27 cellular contexts compared by ENCODE assay signal in the genomic region with DNA sequence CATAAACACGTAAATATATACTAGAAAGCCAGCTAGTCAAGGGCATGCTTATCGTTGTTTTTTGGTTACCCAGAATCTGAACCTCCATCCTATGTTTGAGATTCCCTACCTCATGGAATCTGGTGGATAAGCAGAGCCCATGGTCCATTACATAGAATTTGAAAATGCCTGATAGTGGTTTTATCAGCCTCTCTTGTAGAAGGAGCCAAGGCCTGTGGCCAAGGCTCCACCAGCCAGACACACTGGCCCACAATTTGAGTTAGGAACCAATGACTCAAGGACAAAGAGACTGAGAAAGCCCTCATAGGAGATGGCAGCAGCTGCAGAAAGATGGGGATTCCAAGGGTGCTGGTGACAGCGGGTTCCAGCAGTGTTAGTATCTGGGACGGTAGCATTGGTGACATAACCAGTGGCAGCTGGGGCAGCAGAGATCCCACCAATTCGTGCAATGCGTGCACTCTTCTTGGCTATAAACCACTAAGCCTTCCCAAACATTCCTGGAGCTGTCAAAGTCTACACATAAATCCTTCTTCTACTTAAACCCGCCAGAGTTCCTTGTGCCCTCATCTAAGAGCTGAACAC.
"Had no signal": no experiment of that assay in that cellular context is flagged by ENCODE, and none has a peak within 500 bp of the region (broad histone marks: within the 10 kb centered on the region; RNA-seq: fewer than 3 reads in every experiment).

No MANE protein-coding gene starts in this region.

- H3K4me3 ChIP-seq: adrenal gland, ascending aorta, dorsolateral prefrontal cortex, esophagus muscularis mucosa, lower lobe of right lung, neural progenitor cell, sigmoid colon, spleen, thyroid gland, upper lobe of right lung had no signal

- H3K4me3 Mint-ChIP-seq: activated CD4-positive, alpha-beta T cell treated with anti-CD3 and anti-CD28 coated beads, Interleukin-2, amount 10 ng/mL, durations not matched to agents 7 days and 5 days; activated CD8-positive, alpha-beta memory T cell treated with anti-CD3 and anti-CD28 coated beads, Interleukin-2, amount 10 ng/mL, durations not matched to agents 7 days and 5 days; activated CD8-positive, alpha-beta T cell treated with anti-CD3 and anti-CD28 coated beads for 36 hours; central memory CD8-positive, alpha-beta T cell; effector memory CD8-positive, alpha-beta T cell; naive thymus-derived CD8-positive, alpha-beta T cell; neural progenitor cell; stimulated activated naive CD8-positive, alpha-beta T cell treated with anti-CD3 and anti-CD28 coated beads, Interleukin-15, Interleukin-2, amounts not matched to agents 100 ng/mL and 50 ng/mL, for 24 hours; T-cell; T-helper 2 cell treated with Interferon-gamma antibody and Interleukin-4, amounts not matched to agents 5 μg/mL and 100 μg/mL, for 36 hours had no signal

- ATAC-seq: activated CD4-positive, CD25-positive, alpha-beta regulatory T cell treated with anti-CD3 and anti-CD28 coated beads, Interleukin-2, amount 50 U/mL, for 24 hours; activated CD8-positive, alpha-beta memory T cell treated with anti-CD3 and anti-CD28 coated beads, Interleukin-2, amount 10 ng/mL, durations not matched to agents 7 days and 5 days; activated CD8-positive, alpha-beta T cell treated with anti-CD3 and anti-CD28 coated beads for 36 hours; effector memory CD8-positive, alpha-beta T cell; lower lobe of right lung; naive thymus-derived CD8-positive, alpha-beta T cell; T-cell; upper lobe of right lung had no signal

- DNase-seq: activated CD4-positive, alpha-beta T cell treated with anti-CD3 and anti-CD28 coated beads, Interleukin-2, amount 10 ng/mL, durations not matched to agents 7 days and 5 days; activated CD8-positive, alpha-beta memory T cell treated with anti-CD3 and anti-CD28 coated beads, Interleukin-2, amount 10 ng/mL, durations not matched to agents 7 days and 5 days; activated effector memory CD4-positive, alpha-beta T cell treated with Interleukin-2 at 50 U/mL for 16 hours; activated naive CD4-positive, alpha-beta T cell treated with anti-CD3 and anti-CD28 coated beads, Interleukin-2, amount 50 U/mL, for 16 hours; activated T-cell treated with anti-CD3 and anti-CD28 coated beads for 4 hours; dorsolateral prefrontal cortex; effector memory CD8-positive, alpha-beta T cell; lower lobe of right lung; naive thymus-derived CD8-positive, alpha-beta T cell; posterior cingulate gyrus; sigmoid colon; spleen; stimulated activated CD4-positive, alpha-beta T cell treated with anti-CD3 and anti-CD28 coated beads, Interleukin-4, amount 100 ng/mL, for 1 hour; substantia nigra; T-cell; thyroid gland; upper lobe of right lung had no signal

- H3K27me3 ChIP-seq: adrenal gland, ascending aorta, dorsolateral prefrontal cortex, esophagus muscularis mucosa, neural progenitor cell, sigmoid colon, spleen, thyroid gland, upper lobe of right lung had no signal

- H3K27ac ChIP-seq: adrenal gland, ascending aorta, lower lobe of right lung, neural progenitor cell, spleen, thyroid gland, upper lobe of right lung, VCaP had no signal

- H3K9ac ChIP-seq: neural progenitor cell had no signal

- H3K36me3 ChIP-seq: adrenal gland, ascending aorta, esophagus muscularis mucosa, lower lobe of right lung, neural progenitor cell, sigmoid colon, spleen, thyroid gland, upper lobe of right lung had no signal

- H3K27me3 Mint-ChIP-seq: activated CD4-positive, alpha-beta T cell treated with anti-CD3 and anti-CD28 coated beads, Interleukin-2, amount 10 ng/mL, durations not matched to agents 7 days and 5 days; activated CD8-positive, alpha-beta memory T cell treated with anti-CD3 and anti-CD28 coated beads, Interleukin-2, amount 10 ng/mL, durations not matched to agents 7 days and 5 days; activated CD8-positive, alpha-beta T cell treated with anti-CD3 and anti-CD28 coated beads for 36 hours; central memory CD8-positive, alpha-beta T cell; stimulated activated naive CD8-positive, alpha-beta T cell treated with anti-CD3 and anti-CD28 coated beads, Interleukin-15, Interleukin-2, amounts not matched to agents 100 ng/mL and 50 ng/mL, for 24 hours had no signal

- H3K27ac Mint-ChIP-seq: activated CD4-positive, alpha-beta T cell treated with anti-CD3 and anti-CD28 coated beads, Interleukin-2, amount 10 ng/mL, durations not matched to agents 7 days and 5 days; activated CD8-positive, alpha-beta memory T cell treated with anti-CD3 and anti-CD28 coated beads, Interleukin-2, amount 10 ng/mL, durations not matched to agents 7 days and 5 days; effector memory CD8-positive, alpha-beta T cell; neural progenitor cell; T-cell; T-helper 2 cell treated with Interferon-gamma antibody and Interleukin-4, amounts not matched to agents 5 μg/mL and 100 μg/mL, for 36 hours had no signal

- H3K4me2 ChIP-seq: neural progenitor cell had no signal

- H3K4me1 ChIP-seq: lower lobe of right lung, thyroid gland had no signal

- H3K4me1 Mint-ChIP-seq: central memory CD8-positive, alpha-beta T cell had no signal

- H3K9me3 ChIP-seq: adrenal gland, ascending aorta, esophagus muscularis mucosa, lower lobe of right lung, sigmoid colon, spleen, thyroid gland, upper lobe of right lung had no signal

- H3K9me3 Mint-ChIP-seq: activated CD4-positive, alpha-beta T cell treated with anti-CD3 and anti-CD28 coated beads, Interleukin-2, amount 10 ng/mL, durations not matched to agents 7 days and 5 days; activated CD8-positive, alpha-beta T cell treated with anti-CD3 and anti-CD28 coated beads for 36 hours; central memory CD8-positive, alpha-beta T cell; effector memory CD8-positive, alpha-beta T cell; naive thymus-derived CD8-positive, alpha-beta T cell; neural progenitor cell; stimulated activated naive CD8-positive, alpha-beta T cell treated with anti-CD3 and anti-CD28 coated beads, Interleukin-15, Interleukin-2, amounts not matched to agents 100 ng/mL and 50 ng/mL, for 24 hours; T-cell; T-helper 2 cell treated with Interferon-gamma antibody and Interleukin-4, amounts not matched to agents 5 μg/mL and 100 μg/mL, for 36 hours had no signal

- H3K36me3 Mint-ChIP-seq: naive thymus-derived CD8-positive, alpha-beta T cell; neural progenitor cell; T-cell had no signal
